Comparison of ENCODE assay signal across 40 cellular contexts in genomic region chr7:151544183-151544582, GRCh38.
"Had no signal": no experiment of that assay in that cellular context is flagged by ENCODE, and none has a peak within 500 bp of the region (broad histone marks: within the 10 kb centered on the region; RNA-seq: fewer than 3 reads in every experiment).

No MANE protein-coding gene starts in this region.

- H3K4me1 ChIP-seq: body of pancreas, breast epithelium had no signal

- H3K4me3 Mint-ChIP-seq: activated naive CD4-positive, alpha-beta T cell treated with anti-CD3 and anti-CD28 coated beads for 36 hours; activated naive CD4-positive, alpha-beta T cell treated with anti-CD3 and anti-CD28 coated beads, Interleukin-2, amount 10 ng/mL, durations not matched to agents 7 days and 5 days; activated naive CD4-positive, alpha-beta T cell treated with anti-CD3 and anti-CD28 coated beads, Interleukin-2, amount 50 U/mL, for 24 hours; activated naive CD8-positive, alpha-beta T cell; activated naive CD8-positive, alpha-beta T cell treated with anti-CD3 and anti-CD28 coated beads for 36 hours; activated naive CD8-positive, alpha-beta T cell treated with anti-CD3 and anti-CD28 coated beads, Interleukin-2, amount 10 ng/mL, durations not matched to agents 7 days and 5 days; activated naive CD8-positive, alpha-beta T cell treated with anti-CD3 and anti-CD28 coated beads, Interleukin-2, amount 50 U/mL, for 24 hours; activated T-cell treated with anti-CD3 and anti-CD28 coated beads, Interleukin-2, amount 50 U/mL, for 24 hours; activated T-cell treated with anti-CD3 and anti-CD28 coated beads, Interleukin-2, amount 50 U/mL, for 4 hours; activated T-cell treated with anti-CD3 and anti-CD28 coated beads, Interleukin-2, amount 50 U/mL, for 72 hours; activated T-helper 1 cell treated with anti-CD3 and anti-CD28 coated beads, Interleukin-12 subunit alpha, Interleukin-12 subunit beta, Interleukin-2, Interleukin-4 antibody, amounts not matched to agents 30 ng/mL and 10 ng/mL and 1 ng/mL, durations not matched to agents 14 hours and 24 hours and 36 hours; activated T-helper 17 cell treated with anti-CD3 and anti-CD28 coated beads, Interleukin-2, amount 50 U/mL, for 72 hours; brain; central memory CD8-positive, alpha-beta T cell had no signal

- H3K9me3 Mint-ChIP-seq: activated naive CD4-positive, alpha-beta T cell treated with anti-CD3 and anti-CD28 coated beads for 36 hours; activated naive CD4-positive, alpha-beta T cell treated with anti-CD3 and anti-CD28 coated beads, Interleukin-2, amount 10 ng/mL, durations not matched to agents 7 days and 5 days; activated naive CD4-positive, alpha-beta T cell treated with anti-CD3 and anti-CD28 coated beads, Interleukin-2, amount 50 U/mL, for 24 hours; activated naive CD4-positive, alpha-beta T cell treated with anti-CD3 and anti-CD28 coated beads, Interleukin-2, amount 50 U/mL, for 72 hours; activated naive CD8-positive, alpha-beta T cell treated with anti-CD3 and anti-CD28 coated beads for 36 hours; activated naive CD8-positive, alpha-beta T cell treated with anti-CD3 and anti-CD28 coated beads, Interleukin-2, amount 10 ng/mL, durations not matched to agents 7 days and 5 days; activated naive CD8-positive, alpha-beta T cell treated with anti-CD3 and anti-CD28 coated beads, Interleukin-2, amount 50 U/mL, for 24 hours; activated T-cell treated with anti-CD3 and anti-CD28 coated beads, Interleukin-2, amount 50 U/mL, for 24 hours; activated T-cell treated with anti-CD3 and anti-CD28 coated beads, Interleukin-2, amount 50 U/mL, for 4 hours; activated T-cell treated with anti-CD3 and anti-CD28 coated beads, Interleukin-2, amount 50 U/mL, for 72 hours; activated T-helper 1 cell treated with anti-CD3 and anti-CD28 coated beads, Interleukin-12 subunit alpha, Interleukin-12 subunit beta, Interleukin-2, Interleukin-4 antibody, amounts not matched to agents 30 ng/mL and 10 ng/mL and 1 ng/mL, durations not matched to agents 14 hours and 24 hours and 36 hours; activated T-helper 17 cell treated with anti-CD3 and anti-CD28 coated beads, Interleukin-2, amount 50 U/mL, for 72 hours; activated T-helper 2 cell treated with anti-CD3 and anti-CD28 coated beads, Interferon-gamma antibody, Interleukin-2, Interleukin-4, amounts not matched to agents 10 μg/mL and 5 μg/mL and 100 μg/mL, durations not matched to agents 14 hours and 24 hours and 36 hours; brain; central memory CD8-positive, alpha-beta T cell had no signal

- H3K36me3 Mint-ChIP-seq: activated naive CD4-positive, alpha-beta T cell treated with anti-CD3 and anti-CD28 coated beads, Interleukin-2, amount 10 ng/mL, durations not matched to agents 7 days and 5 days; activated naive CD4-positive, alpha-beta T cell treated with anti-CD3 and anti-CD28 coated beads, Interleukin-2, amount 50 U/mL, for 24 hours; activated naive CD4-positive, alpha-beta T cell treated with anti-CD3 and anti-CD28 coated beads, Interleukin-2, amount 50 U/mL, for 72 hours; activated naive CD8-positive, alpha-beta T cell; activated naive CD8-positive, alpha-beta T cell treated with anti-CD3 and anti-CD28 coated beads for 36 hours; activated naive CD8-positive, alpha-beta T cell treated with anti-CD3 and anti-CD28 coated beads, Interleukin-2, amount 10 ng/mL, durations not matched to agents 7 days and 5 days; brain had no signal

- H3K27ac ChIP-seq: adrenal gland, ascending aorta, body of pancreas, brain microvascular endothelial cell, breast epithelium, cardiac muscle cell had no signal

- DNase-seq: activated effector memory CD4-positive, alpha-beta T cell treated with anti-CD3 and anti-CD28 coated beads, Interleukin-2, amount 50 U/mL, for 16 hours; activated effector memory CD4-positive, alpha-beta T cell treated with Interleukin-2 at 50 U/mL for 16 hours; activated gamma-delta T cell; activated gamma-delta T cell treated with Interleukin-2 at 50 U/mL for 16 hours; activated naive CD4-positive, alpha-beta T cell; activated naive CD4-positive, alpha-beta T cell treated with anti-CD3 and anti-CD28 coated beads for 36 hours; activated naive CD4-positive, alpha-beta T cell treated with anti-CD3 and anti-CD28 coated beads, Interleukin-2, amount 10 ng/mL, durations not matched to agents 7 days and 5 days; activated naive CD4-positive, alpha-beta T cell treated with anti-CD3 and anti-CD28 coated beads, Interleukin-2, amount 50 U/mL, for 16 hours; activated naive CD4-positive, alpha-beta T cell treated with Interleukin-2 at 50 U/mL for 16 hours; activated naive CD8-positive, alpha-beta T cell treated with anti-CD3 and anti-CD28 coated beads for 36 hours; activated naive CD8-positive, alpha-beta T cell treated with anti-CD3 and anti-CD28 coated beads, Interleukin-2, amount 10 ng/mL, durations not matched to agents 7 days and 5 days; activated naive CD8-positive, alpha-beta T cell treated with anti-CD3 and anti-CD28 coated beads, Interleukin-2, amount 50 U/mL, for 24 hours; activated T-cell treated with anti-CD3 and anti-CD28 coated beads, Interleukin-2, amount 50 U/mL, for 1 hour; activated T-cell treated with anti-CD3 and anti-CD28 coated beads, Interleukin-2, amount 50 U/mL, for 24 hours; activated T-cell treated with anti-CD3 and anti-CD28 coated beads, Interleukin-2, amount 50 U/mL, for 4 hours; activated T-cell treated with anti-CD3 and anti-CD28 coated beads, Interleukin-2, amount 50 U/mL, for 48 hours; activated T-cell treated with anti-CD3 and anti-CD28 coated beads, Interleukin-2, amount 50 U/mL, for 72 hours; adrenal gland; amniotic stem cell; amygdala; anterior cingulate cortex; aorta; body of pancreas; brain microvascular endothelial cell; caudate nucleus; central memory CD4-positive, alpha-beta T cell; cerebellar nuclear complex had no signal

- H3K9me3 ChIP-seq: adrenal gland, ascending aorta, body of pancreas, breast epithelium had no signal

- ATAC-seq: activated naive CD4-positive, alpha-beta T cell treated with anti-CD3 and anti-CD28 coated beads, Interleukin-2, amount 50 U/mL, for 72 hours; activated naive CD8-positive, alpha-beta T cell treated with anti-CD3 and anti-CD28 coated beads, Interleukin-2, amount 50 U/mL, for 24 hours; activated T-cell treated with anti-CD3 and anti-CD28 coated beads, Interleukin-2, amount 50 U/mL, for 4 hours; activated T-cell treated with anti-CD3 and anti-CD28 coated beads, Interleukin-2, amount 50 U/mL, for 72 hours; activated T-helper 17 cell treated with anti-CD3 and anti-CD28 coated beads, Interleukin-2, amount 50 U/mL, for 72 hours; body of pancreas had no signal

- FAIRE-seq: astrocyte, bronchial epithelial cell had no signal

- H3K36me3 ChIP-seq: adrenal gland, ascending aorta, brain microvascular endothelial cell, breast epithelium, cardiac muscle cell had no signal

- H3K27ac Mint-ChIP-seq: activated naive CD4-positive, alpha-beta T cell treated with anti-CD3 and anti-CD28 coated beads for 36 hours; activated naive CD4-positive, alpha-beta T cell treated with anti-CD3 and anti-CD28 coated beads, Interleukin-2, amount 10 ng/mL, durations not matched to agents 7 days and 5 days; activated naive CD4-positive, alpha-beta T cell treated with anti-CD3 and anti-CD28 coated beads, Interleukin-2, amount 50 U/mL, for 24 hours; activated naive CD4-positive, alpha-beta T cell treated with anti-CD3 and anti-CD28 coated beads, Interleukin-2, amount 50 U/mL, for 72 hours; activated naive CD8-positive, alpha-beta T cell; activated naive CD8-positive, alpha-beta T cell treated with anti-CD3 and anti-CD28 coated beads for 36 hours; activated naive CD8-positive, alpha-beta T cell treated with anti-CD3 and anti-CD28 coated beads, Interleukin-2, amount 10 ng/mL, durations not matched to agents 7 days and 5 days; activated naive CD8-positive, alpha-beta T cell treated with anti-CD3 and anti-CD28 coated beads, Interleukin-2, amount 50 U/mL, for 24 hours; activated T-cell treated with anti-CD3 and anti-CD28 coated beads, Interleukin-2, amount 50 U/mL, for 24 hours; activated T-cell treated with anti-CD3 and anti-CD28 coated beads, Interleukin-2, amount 50 U/mL, for 72 hours; activated T-helper 1 cell treated with anti-CD3 and anti-CD28 coated beads, Interleukin-12 subunit alpha, Interleukin-12 subunit beta, Interleukin-2, Interleukin-4 antibody, amounts not matched to agents 30 ng/mL and 10 ng/mL and 1 ng/mL, durations not matched to agents 14 hours and 24 hours and 36 hours; activated T-helper 17 cell treated with anti-CD3 and anti-CD28 coated beads, Interleukin-2, amount 50 U/mL, for 72 hours; activated T-helper 2 cell treated with anti-CD3 and anti-CD28 coated beads, Interferon-gamma antibody, Interleukin-2, Interleukin-4, amounts not matched to agents 10 μg/mL and 5 μg/mL and 100 μg/mL, durations not matched to agents 14 hours and 24 hours and 36 hours; brain had no signal

- H3K4me1 Mint-ChIP-seq: activated naive CD4-positive, alpha-beta T cell treated with anti-CD3 and anti-CD28 coated beads, Interleukin-2, amount 50 U/mL, for 24 hours; activated naive CD8-positive, alpha-beta T cell treated with anti-CD3 and anti-CD28 coated beads, Interleukin-2, amount 50 U/mL, for 24 hours; activated T-helper 17 cell treated with anti-CD3 and anti-CD28 coated beads, Interleukin-2, amount 50 U/mL, for 72 hours; central memory CD8-positive, alpha-beta T cell had no signal

- H3K4me3 ChIP-seq: adrenal gland, ascending aorta, body of pancreas, breast epithelium, cardiac muscle cell had no signal

- H3K27me3 ChIP-seq: adrenal gland, ascending aorta, body of pancreas, brain microvascular endothelial cell, breast epithelium, cardiac muscle cell had no signal
